ENCODE assay signal across 8 cellular contexts in genomic region chr9:33081128-33081851, GRCh38. TPM values are rescaled to one million over a fixed set of nuclear protein-coding genes. Genes with fewer than 3 reads are reported as not detected.
DNase-seq lines count a peak whose midpoint lies in the region; ATAC-seq and TF ChIP-seq lines count a peak whose summit lies in the region.

No MANE protein-coding gene starts in this region.

- H3K4me3 ChIP-seq in AG09309 (ENCODE audit: control insufficient read depth, low read depth, low read length) (no peak overlapping the region), HUES48 (ENCODE audit: low read depth, low read length) (peak overlapping the region; percentile 43), epithelial cell of proximal tubule (ENCODE audit: low read depth, low read length) (peak overlapping the region; percentile 20), muscle layer of colon (ENCODE audit: low read depth in 1 of 2, low read length in 2 of 2) (no peak overlapping the region)

- H3K4me1 ChIP-seq in HUES48 (ENCODE audit: control insufficient read depth, insufficient read depth, low read length) (0 out of 2 replicates have a peak, but pooled peaks cover 3% of the 10 kb centered on the region), muscle layer of colon (ENCODE audit: insufficient read depth, low read length) (peaks cover 12% of the 10 kb centered on the region)

- peak; percentile 56 for ATAC-seq in GM18868 (IDR thresholded peaks at IDR 0.05; ENCODE audit: unreplicated experiment)

- H3K9me3 ChIP-seq in HUES48 (ENCODE audit: control insufficient read depth, insufficient read depth, low read length) (no peaks in the 10 kb centered on the region), muscle layer of colon (ENCODE audit: low read length) (no peaks in the 10 kb centered on the region)

- H3K36me3 ChIP-seq in HUES48 (ENCODE audit: control insufficient read depth, insufficient read depth, low read length) (no peaks in the 10 kb centered on the region), muscle layer of colon (ENCODE audit: insufficient read depth, low read length) (no peaks in the 10 kb centered on the region)

- H3K9ac ChIP-seq in HUES48 (ENCODE audit: low read depth, low read length) (no peak overlapping the region), muscle layer of colon (ENCODE audit: low read length) (peak overlapping the region; percentile 14)

- DNase-seq in AG09309 (ENCODE audit: low read depth) (peak; percentile 61), NOMO-1 treated with dmso at 0.1 percent for 144 hours (lab: John Stamatoyannopoulos, UW; ENCODE audit: unreplicated experiment) (peak; percentile 87), activated T-cell treated with anti-CD3 and anti-CD28 coated beads for 1 hour (ENCODE audit: low read depth) (peak; percentile 26), epithelial cell of proximal tubule (ENCODE audit: low read depth) (peak; percentile 47)
- peak; percentile 30 to 86 (median 72) for DNase-seq in stimulated activated naive CD4-positive, alpha-beta T cell (lab: John Stamatoyannopoulos, UW)

- H3K27me3 ChIP-seq in HUES48 (ENCODE audit: control insufficient read depth, insufficient read depth, low read length) (no peaks in the 10 kb centered on the region), muscle layer of colon (ENCODE audit: control insufficient read depth in 1 of 2, insufficient read depth in 2 of 2, low read length in 2 of 2) (no peaks in the 10 kb centered on the region)

- H3K27ac ChIP-seq in HUES48 (ENCODE audit: low read depth, low read length) = no peak overlapping the region
- H3K27ac ChIP-seq in muscle layer of colon (ENCODE audit: low read depth, low read length) = no peak overlapping the region

- TF ChIP-seq CTCF in AG09309 (IDR thresholded peaks at IDR 0.05; ENCODE audit: control insufficient read depth, insufficient read depth, low read depth, low read length, missing control alignments) (peak; percentile 70), epithelial cell of proximal tubule (conservative IDR thresholded peaks at IDR 0.05; ENCODE audit: low read depth, low read length) (peak; percentile 84)

RNA-seq across cellular contexts. Expression of gene SMU1, which starts 4.8 kb away (rescaled TPM):
- 14.4 and 17.9 TPM in 2 replicates for total RNA-seq in epithelial cell of proximal tubule

RNA-seq across cellular contexts. Expression of gene DNAJA1, which starts 56.2 kb away (rescaled TPM):
- 149 and 227 TPM in 2 replicates for total RNA-seq in epithelial cell of proximal tubule

Comparison
In these comparisons a context has a peak if more than half of its experiments do, and no peak if none do; other contexts are left out.
1. DNase-seq: peak in every context shown above with its lines; median percentile 87 in NOMO-1 treated with dmso at 0.1 percent for 144 hours; 72 in stimulated activated naive CD4-positive, alpha-beta T cell; 61 in AG09309; 47 in epithelial cell of proximal tubule; 26 in activated T-cell treated with anti-CD3 and anti-CD28 coated beads for 1 hour.
2. H3K4me3 ChIP-seq: peak in HUES48 (single experiment) and epithelial cell of proximal tubule (single experiment); none in AG09309 (single experiment) and muscle layer of colon (0 of 2).